ENCODE assay signal across 8 cellular contexts in the genomic region with DNA sequence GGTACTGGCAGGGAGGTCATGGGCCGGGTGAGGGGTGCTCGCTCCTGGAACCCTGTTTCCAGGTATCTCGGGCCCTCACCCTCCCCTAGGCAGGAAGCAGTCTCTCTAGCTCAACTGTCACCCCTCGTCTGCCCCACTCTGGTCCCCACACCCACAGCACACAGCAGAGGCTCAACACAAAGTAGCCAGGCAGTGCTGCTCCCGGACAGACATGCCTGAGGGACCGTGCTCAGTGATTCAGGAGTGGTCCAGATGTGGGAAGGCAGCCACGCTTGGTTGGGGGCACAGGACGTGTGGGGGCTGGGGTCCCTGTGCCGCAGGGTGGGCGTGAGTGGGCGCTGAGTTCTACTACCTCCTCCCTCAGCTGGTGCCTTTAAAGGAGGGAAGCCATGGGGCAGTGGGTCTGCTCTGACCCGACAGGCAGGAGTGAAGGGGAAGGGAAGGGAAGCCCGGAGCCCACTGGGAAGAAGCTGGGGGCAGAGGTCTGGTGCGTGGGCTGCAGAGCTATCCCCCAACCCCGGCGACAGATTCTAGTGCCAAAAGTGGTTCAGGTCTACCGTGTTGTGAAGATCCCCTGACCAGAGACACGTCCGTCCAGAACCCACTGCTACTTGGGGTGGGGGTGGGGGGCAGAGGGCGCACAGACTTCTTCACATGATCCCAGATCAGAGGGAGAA. TPM values are rescaled to one million over a fixed set of nuclear protein-coding genes. Genes with fewer than 3 reads are reported as not detected.
DNase-seq lines count a peak whose midpoint lies in the region; ATAC-seq and TF ChIP-seq lines count a peak whose summit lies in the region.

No MANE protein-coding gene starts in this region.

- no peaks in the 10 kb centered on the region for H3K9me3 Mint-ChIP-seq in natural killer cell

- H3K27ac ChIP-seq in heart left ventricle (peak overlapping the region in 11 of 12 donors; percentile 58 to 86 (median 73)), breast epithelium (peak overlapping the region; percentile 79 to 85), vagina (peak overlapping the region; percentile 85)

- H3K27me3 ChIP-seq in heart left ventricle (no peaks in the 10 kb centered on the region), breast epithelium (no peaks in the 10 kb centered on the region), vagina (no peaks in the 10 kb centered on the region)

- H3K9me3 ChIP-seq in heart left ventricle, result no peaks in the 10 kb centered on the region
- no peaks in the 10 kb centered on the region for H3K9me3 ChIP-seq in breast epithelium
- no peaks in the 10 kb centered on the region for H3K9me3 ChIP-seq in vagina

- TF ChIP-seq CTCF in heart left ventricle (IDR thresholded peaks at IDR 0.05) (no peak), breast epithelium (IDR thresholded peaks at IDR 0.05) (no peak), natural killer cell (IDR thresholded peaks at IDR 0.05) (no peak), vagina (IDR thresholded peaks at IDR 0.05) (no peak)

- TF ChIP-seq POLR2A in heart left ventricle (IDR thresholded peaks at IDR 0.05) (no peak), breast epithelium (IDR thresholded peaks at IDR 0.05) (no peak), vagina (IDR thresholded peaks at IDR 0.05) (no peak)

- peaks cover 47 to 76% of the 10 kb centered on the region in 2 donors for H3K4me1 Mint-ChIP-seq in natural killer cell

- DNase-seq in heart left ventricle (peak in 1 of 5 donors; percentile 60), left cardiac atrium (no peak), breast epithelium (ENCODE audit: low spot score in 2 of 2) (no peak), natural killer cell (no peak), vagina (ENCODE audit: extremely low spot score in 2 of 2) (no peak), DMS 273 (lab: John Stamatoyannopoulos, UW; ENCODE audit: unreplicated experiment) (no peak), NCI-H128 (lab: John Stamatoyannopoulos, UW; ENCODE audit: unreplicated experiment) (no peak)

- H3K4me3 ChIP-seq in heart left ventricle (no peak overlapping the region), breast epithelium (no peak overlapping the region), vagina (no peak overlapping the region)

- WGBS in heart left ventricle, 4 donors, result 64 to 70% (median 67%) methylated on average over 18 to 20 of the region's 20 CpGs

- intact Hi-C loops in heart left ventricle (cut with DNase I) (loop anchor here in 3 of 10 donors (5.0 to 10.0 kb wide), 2 partner anchors 54 to 82 kb away; no protein-coding TSS in a partner anchor), left cardiac atrium (cut with DNase I) (loop anchor here in 1 of 2 donors (10.0 kb wide), 1 partner anchor 54 kb away; no protein-coding TSS in a partner anchor), breast epithelium (cut with DNase I; ENCODE audit: low total_unique reads) (loop anchor here (10.0 kb wide), 1 partner anchor 84 kb away; no protein-coding TSS in a partner anchor), natural killer cell (cut with micrococcal nuclease) (loop anchor here (10.0 kb wide), 1 partner anchor 174 kb away; a partner anchor contains a TSS), vagina (cut with DNase I) (no loop called here)

- H3K4me3 Mint-ChIP-seq in natural killer cell, result peak overlapping the region; percentile 63

- no peaks in the 10 kb centered on the region for H3K27me3 Mint-ChIP-seq in natural killer cell (ENCODE audit: low read depth in 2 of 2)

- H3K4me1 ChIP-seq in heart left ventricle (peaks cover 49 to 84% (median 75%) of the 10 kb centered on the region in 12 donors), breast epithelium (peaks cover 31 to 54% of the 10 kb centered on the region in 2 donors), vagina (peaks cover 95% of the 10 kb centered on the region)

- peak overlapping the region; percentile 79 to 84 for H3K27ac Mint-ChIP-seq in natural killer cell

- no peak for ATAC-seq in heart left ventricle
- no peak for ATAC-seq in left cardiac atrium
- ATAC-seq in natural killer cell, result no peak
- ATAC-seq in HG03280 (IDR thresholded peaks at IDR 0.05; ENCODE audit: unreplicated experiment), result no peak

- peaks cover 0 to 78% (median 36%) of the 10 kb centered on the region in 9 donors for H3K36me3 ChIP-seq in heart left ventricle
- peaks cover 5% of the 10 kb centered on the region for H3K36me3 ChIP-seq in breast epithelium
- peaks cover 0 to 25% of the 10 kb centered on the region in 2 donors for H3K36me3 ChIP-seq in vagina

- H3K36me3 Mint-ChIP-seq in natural killer cell, result peaks cover 14% of the 10 kb centered on the region

RNA-seq across cellular contexts. Expression of a gene that starts 11.8 kb away (rescaled TPM):
- total RNA-seq in heart left ventricle, result 10 to 100 TPM in 5 of 9 donors, 1 to 10 TPM in 4; 6.5 to 56.0 (median 12.9) TPM
- 10 to 100 TPM in 1 of 2 donors, 1 to 10 TPM in 1; 8.3 to 33.9 TPM for polyA plus RNA-seq in heart left ventricle
- 10 to 100 TPM; 18.4 to 35.7 TPM for total RNA-seq in left cardiac atrium
- 10 to 100 TPM; 10.2 to 22.6 (median 17.3) TPM for total RNA-seq in breast epithelium
- 100 to 1,000 TPM; 172 to 365 (median 296) TPM for total RNA-seq in natural killer cell
- total RNA-seq in vagina, result 21.1 TPM

RNA-seq across cellular contexts. Expression of a gene that starts 28.0 kb away (rescaled TPM):
- 10 to 100 TPM in 5 of 9 donors, 1 to 10 TPM in 4; 4.3 to 17.6 (median 10.7) TPM for total RNA-seq in heart left ventricle
- polyA plus RNA-seq in heart left ventricle, result 1 to 10 TPM; 8.7 to 9.5 TPM
- 10 to 100 TPM; 11.9 to 17.2 TPM for total RNA-seq in left cardiac atrium
- 10 to 100 TPM; 13.4 to 56.9 (median 52.8) TPM for total RNA-seq in breast epithelium
- total RNA-seq in natural killer cell, result 10 to 100 TPM; 69.7 to 79.2 (median 75.1) TPM
- 26.5 TPM for total RNA-seq in vagina

RNA-seq across cellular contexts. Expression of a gene that starts 32.9 kb away (rescaled TPM):
- total RNA-seq in heart left ventricle (10 to 100 TPM; 38.4 to 83.9 (median 66.1) TPM), left cardiac atrium (10 to 100 TPM; 63.6 to 88.2 TPM), breast epithelium (10 to 100 TPM; 50.7 to 85.9 (median 75.2) TPM), natural killer cell (100 to 1,000 TPM; 423 to 475 (median 468) TPM), vagina (67.8 TPM)
- 10 to 100 TPM; 47.5 to 88.1 TPM for polyA plus RNA-seq in heart left ventricle
